8 cellular contexts compared by ENCODE assay signal in genomic region chr7:146247991-146248390, GRCh38.
DNase-seq lines count a peak whose midpoint lies in the region; ATAC-seq and TF ChIP-seq lines count a peak whose summit lies in the region.
"Not testable (repeated sequence)": the region's sequence is repeated elsewhere in the genome, so short reads cannot be mapped to it uniquely, and the experiment has no call there.

No MANE protein-coding gene starts in this region.

- not testable (repeated sequence) for H3K27ac Mint-ChIP-seq in neural progenitor cell

- not testable (repeated sequence) for H3K9me3 ChIP-seq in HUES64 (ENCODE audit: insufficient read depth, low read depth, low read length); ectodermal cell (ENCODE audit: control insufficient read depth, low read length); cardiac muscle cell (ENCODE audit: low read depth); iPS-15b (ENCODE audit: control insufficient read depth, insufficient read depth, low read length); mesodermal cell (ENCODE audit: control insufficient read depth, low read length); neural progenitor cell (ENCODE audit: low read depth); thoracic aorta

- not testable (repeated sequence) for H3K36me3 Mint-ChIP-seq in neural progenitor cell

- H3K79me2 ChIP-seq in neural progenitor cell (ENCODE audit: low read depth): not testable (repeated sequence)

- H3K36me3 ChIP-seq in H7 (replicated peaks; ENCODE audit: control insufficient read depth, insufficient read depth, low read length); ectodermal cell (ENCODE audit: control insufficient read depth, insufficient read depth, low read length); cardiac muscle cell; iPS-15b (ENCODE audit: control insufficient read depth, insufficient read depth, low read length); mesodermal cell (ENCODE audit: control insufficient read depth, insufficient read depth, low read length); neural progenitor cell; thoracic aorta: not testable (repeated sequence)
- peaks cover 18% of the 10 kb centered on the region for H3K36me3 ChIP-seq in HUES64 (ENCODE audit: insufficient read depth, low read length)

- not testable (repeated sequence) for H3K4me1 Mint-ChIP-seq in neural progenitor cell

- not testable (repeated sequence) for H3K9me3 Mint-ChIP-seq in neural progenitor cell

- not testable (repeated sequence) for TF ChIP-seq CTCF in cardiac muscle cell (IDR thresholded peaks at IDR 0.05; ENCODE audit: low read depth, low read length); neural progenitor cell (IDR thresholded peaks at IDR 0.05); thoracic aorta (IDR thresholded peaks at IDR 0.05)

- H3K4me3 ChIP-seq in H7 (ENCODE audit: insufficient read depth, low read depth, low read length) (peak overlapping the region; percentile 74), HUES64 (ENCODE audit: low read length) (peak overlapping the region; percentile 97), ectodermal cell (ENCODE audit: insufficient read depth, low read depth, low read length) (peak overlapping the region; percentile 37), cardiac muscle cell (peak overlapping the region; percentile 9), iPS-15b (ENCODE audit: low read depth, low read length) (peak overlapping the region; percentile 61), mesodermal cell (ENCODE audit: extremely low read depth, insufficient read depth, low read length, poor library complexity, severe bottlenecking) (peak overlapping the region; percentile 23), neural progenitor cell (peak overlapping the region; percentile 51), thoracic aorta (peak overlapping the region; percentile 11)

- H3K27ac ChIP-seq in HUES64 (ENCODE audit: low read depth, low read length): peak overlapping the region; percentile 68; the same call in 1 of the 2 replicates
- H3K27ac ChIP-seq in ectodermal cell (ENCODE audit: insufficient read depth, low read depth, low read length, poor library complexity, severe bottlenecking); cardiac muscle cell; mesodermal cell (ENCODE audit: low read depth, low read length, severe bottlenecking); neural progenitor cell; thoracic aorta: not testable (repeated sequence)

- not testable (repeated sequence) for DNase-seq in H7; cardiac muscle cell (ENCODE audit: low read depth in 1 of 2, low spot score in 1 of 2); neural progenitor cell (ENCODE audit: low spot score); thoracic aorta (ENCODE audit: low spot score)

- peak overlapping the region; percentile 65 for H2AFZ ChIP-seq in neural progenitor cell (replicated peaks)

- H3K4me1 ChIP-seq in HUES64 (ENCODE audit: insufficient read depth, low read length) (peaks cover 44% of the 10 kb centered on the region), iPS-15b (ENCODE audit: control insufficient read depth, insufficient read depth, low read length) (peaks cover 16% of the 10 kb centered on the region), neural progenitor cell (peaks cover 13% of the 10 kb centered on the region)
- H3K4me1 ChIP-seq in ectodermal cell (ENCODE audit: control insufficient read depth, insufficient read depth, low read length); cardiac muscle cell (ENCODE audit: low read depth); mesodermal cell (ENCODE audit: control insufficient read depth, insufficient read depth, low read length, poor library complexity, severe bottlenecking); thoracic aorta (ENCODE audit: control insufficient read depth in 1 of 2, low read depth in 2 of 2): not testable (repeated sequence)

- H3K27me3 ChIP-seq in H7 (ENCODE audit: control insufficient read depth, insufficient read depth, low read length); HUES64 (ENCODE audit: insufficient read depth, low read length); iPS-15b (ENCODE audit: control insufficient read depth, insufficient read depth, low read length); thoracic aorta (replicated peaks; ENCODE audit: insufficient read depth): not testable (repeated sequence)
- H3K27me3 ChIP-seq in ectodermal cell (ENCODE audit: control insufficient read depth, insufficient read depth, low read length, poor library complexity, severe bottlenecking) (peaks cover 13% of the 10 kb centered on the region), cardiac muscle cell (peaks cover 29% of the 10 kb centered on the region), neural progenitor cell (peaks cover 26% of the 10 kb centered on the region)

- H3K4me3 Mint-ChIP-seq in neural progenitor cell: not testable (repeated sequence)

- H4K20me1 ChIP-seq in neural progenitor cell (ENCODE audit: low read depth): not testable (repeated sequence)

- not testable (repeated sequence) for H3K27me3 Mint-ChIP-seq in neural progenitor cell (ENCODE audit: insufficient read depth, low read depth)

- WGBS in HUES64: 1% methylated on average over 15 of the region's 15 CpGs
- WGBS in ectodermal cell, 2 experiments: 1 to 3% methylated on average over 15 of the region's 15 CpGs
- 11 to 16% methylated on average over 12 to 15 of the region's 15 CpGs for WGBS in mesodermal cell (ENCODE audit: insufficient coverage in 2 of 2), 2 experiments

- peak overlapping the region; percentile 90 for H3K4me2 ChIP-seq in neural progenitor cell

- H3F3A ChIP-seq in neural progenitor cell (ENCODE audit: low read depth): not testable (repeated sequence)

- not testable (repeated sequence) for ATAC-seq in thoracic aorta (ENCODE audit: insufficient number of reproducible peaks, low FRiP score, low read depth)

- H3K9ac ChIP-seq in HUES64 (ENCODE audit: low read depth, low read length) (peak overlapping the region; percentile 95), iPS-15b (ENCODE audit: low read depth, low read length) (peak overlapping the region; percentile 87)
- not testable (repeated sequence) for H3K9ac ChIP-seq in neural progenitor cell

Comparison
In these comparisons a context has a peak if more than half of its experiments do, and no peak if none do; other contexts are left out.
1. H3K4me3 ChIP-seq: peak in every context shown above with its lines; median percentile 97 in HUES64; 74 in H7; 61 in iPS-15b; 51 in neural progenitor cell; 37 in ectodermal cell; 23 in mesodermal cell; 11 in thoracic aorta; 9 in cardiac muscle cell.